In the genomic region with DNA sequence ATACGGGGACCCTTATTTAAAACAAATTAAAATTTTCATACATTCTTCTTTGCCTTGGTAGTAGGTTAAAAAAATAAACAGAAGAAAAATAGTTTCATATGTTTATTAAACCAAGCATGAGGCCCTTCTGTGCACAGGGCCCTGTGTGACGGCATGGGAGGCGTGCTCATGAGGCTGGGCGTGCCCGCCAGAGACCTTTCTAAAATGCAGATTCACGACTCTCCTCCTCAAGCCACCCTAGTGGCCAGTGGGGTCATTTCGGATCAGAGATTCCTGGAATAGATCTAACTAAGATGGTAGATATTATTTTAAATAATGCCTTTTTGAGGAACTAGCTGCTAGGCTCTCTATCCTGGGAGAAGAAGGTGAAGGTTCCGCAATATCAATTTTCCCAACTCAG, we compare ENCODE assay signal across 1 cellular context.
TF ChIP-seq lines count a peak whose summit lies in the region.

No MANE protein-coding gene starts in this region.

TF ChIP-seq in K562, 482 proteins besides CTCF, POLR2A, EP300 and RAD21:
- TF ChIP-seq XRCC5 (IDR thresholded peaks at IDR 0.05; ENCODE audit: low read depth, low read length) (no peak), CTBP1 (IDR thresholded peaks at IDR 0.05; ENCODE audit: borderline replicate concordance) (0 out of 2 replicates have a peak, but pooled peaks have one; percentile 10), BACH1 (tag; IDR thresholded peaks at IDR 0.05) (peak; percentile 33; the same call in 1 of the 2 replicates), C11orf30 (IDR thresholded peaks at IDR 0.05; ENCODE audit: low read depth) (0 out of 2 replicates have a peak, but pooled peaks have one; percentile 10), ZNF311 (CRISPR knock-in tag; IDR thresholded peaks at IDR 0.05) (no peak), MAFF (IDR thresholded peaks at IDR 0.05; ENCODE audit: low read length) (peak; percentile 26; the same call in 1 of the 2 replicates), NFE2 (IDR thresholded peaks at IDR 0.05; ENCODE audit: low read depth) (peak; percentile 67), STAT5A (IDR thresholded peaks at IDR 0.05; ENCODE audit: borderline replicate concordance, low read length) (0 out of 2 replicates have a peak, but pooled peaks have one; percentile 32), SP1 (CRISPR knock-in tag; IDR thresholded peaks at IDR 0.05) (no peak), FOXM1 (IDR thresholded peaks at IDR 0.05; ENCODE audit: low read depth) (peak; percentile 24; the same call in 1 of the 2 replicates), FOXM1 (CRISPR knock-in tag; IDR thresholded peaks at IDR 0.05; ENCODE audit: low read depth) (no peak), NR2F6 (CRISPR knock-in tag; IDR thresholded peaks at IDR 0.05) (no peak)
TF ChIP-seq in K562: peak in this region for 7.
